In the genomic region with DNA sequence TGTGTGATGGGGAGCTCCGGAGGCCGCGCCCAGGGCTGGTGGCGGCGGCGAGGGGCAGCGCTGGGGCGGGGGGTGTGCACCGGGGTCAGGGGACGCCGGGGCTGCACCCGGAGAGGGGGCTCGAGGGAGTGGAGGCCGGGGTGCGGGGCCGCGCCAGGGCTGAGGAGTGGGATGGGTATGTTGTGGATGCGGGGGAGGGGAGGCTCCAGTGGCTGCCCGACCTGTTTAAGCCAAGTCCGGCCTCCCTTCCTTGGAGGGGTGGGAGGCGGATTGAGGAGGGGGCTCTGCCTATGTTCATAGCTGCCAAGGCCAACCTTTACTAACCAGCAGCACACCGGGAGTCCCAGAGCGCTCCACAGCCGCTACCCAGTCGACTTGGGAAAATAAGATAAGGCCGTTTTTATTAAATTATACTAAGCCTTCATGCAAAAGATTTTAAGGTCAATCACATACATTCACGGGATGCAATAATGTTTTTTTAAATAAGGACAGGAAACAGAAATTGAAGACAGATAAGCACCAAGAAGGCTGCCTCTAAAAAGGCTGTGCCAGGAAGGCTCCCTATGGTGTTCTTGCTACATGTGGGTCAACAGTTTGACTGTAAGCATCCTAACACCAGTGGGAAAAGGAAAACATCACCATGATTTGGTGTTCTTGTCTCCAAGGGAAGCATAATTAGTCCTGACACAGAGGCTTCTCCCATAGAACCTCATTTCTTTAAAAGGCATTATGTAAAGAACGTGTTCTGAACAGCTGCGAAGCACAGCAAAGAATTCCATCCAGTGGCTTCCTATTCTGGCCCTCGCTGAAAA, we compare ENCODE assay signal across 8 cellular contexts. TPM values are rescaled to one million over a fixed set of nuclear protein-coding genes. Genes with fewer than 3 reads are reported as not detected.
DNase-seq lines count a peak whose midpoint lies in the region; ATAC-seq, FAIRE-seq and TF ChIP-seq lines count a peak whose summit lies in the region.

No MANE protein-coding gene starts in this region.

- no peaks in the 10 kb centered on the region for H4K20me1 ChIP-seq in astrocyte (ENCODE audit: insufficient read depth, low read length)

- peak overlapping the region; percentile 87 for H3K4me2 ChIP-seq in astrocyte (ENCODE audit: low read length)

- H3K9me3 Mint-ChIP-seq in astrocyte (ENCODE audit: unreplicated experiment): no peaks in the 10 kb centered on the region

- no peak for TF ChIP-seq CTCF in astrocyte (IDR thresholded peaks at IDR 0.05; ENCODE audit: insufficient read depth, low read depth, low read length)
- TF ChIP-seq CTCF in thoracic aorta (IDR thresholded peaks at IDR 0.05): no peak

- no peaks in the 10 kb centered on the region for H3K27me3 Mint-ChIP-seq in astrocyte (ENCODE audit: low read depth, unreplicated experiment)

- H3K27ac Mint-ChIP-seq in astrocyte (ENCODE audit: unreplicated experiment): no peak overlapping the region

- no peaks in the 10 kb centered on the region for H3K9me3 ChIP-seq in KOPT-K1 (ENCODE audit: insufficient read depth, low read length, poor library complexity, severe bottlenecking)
- H3K9me3 ChIP-seq in astrocyte (ENCODE audit: insufficient read depth, low read depth, low read length): no peaks in the 10 kb centered on the region
- no peaks in the 10 kb centered on the region for H3K9me3 ChIP-seq in thoracic aorta

- no peak for FAIRE-seq in astrocyte (lab: Jason Lieb, UNC)
- no peak for FAIRE-seq in GM12892 (lab: Jason Lieb, UNC)

- peak overlapping the region; percentile 78 for H3K9ac ChIP-seq in astrocyte (ENCODE audit: low read length)

- peaks cover 1% of the 10 kb centered on the region for H3K36me3 Mint-ChIP-seq in astrocyte (ENCODE audit: low read depth, unreplicated experiment)

- H3K4me3 Mint-ChIP-seq in astrocyte (ENCODE audit: unreplicated experiment): peak overlapping the region; percentile 82

- H3K79me2 ChIP-seq in astrocyte (ENCODE audit: insufficient read depth, low read length): peaks cover 10% of the 10 kb centered on the region

- no peaks in the 10 kb centered on the region for H3K4me1 ChIP-seq in astrocyte (ENCODE audit: insufficient read depth, low read length)
- H3K4me1 ChIP-seq in thoracic aorta (ENCODE audit: control insufficient read depth in 1 of 2, low read depth in 2 of 2): peaks cover 5 to 17% of the 10 kb centered on the region in 2 donors

- H3K4me3 ChIP-seq in astrocyte (ENCODE audit: insufficient read depth, low read depth, low read length): peak overlapping the region; percentile 57
- peak overlapping the region; percentile 87 for H3K4me3 ChIP-seq in thoracic aorta

- H3K36me3 ChIP-seq in KOPT-K1 (ENCODE audit: insufficient read depth, low read length) (peaks cover 10% of the 10 kb centered on the region; the same call in 1 of the 2 replicates), astrocyte (ENCODE audit: insufficient read depth, low read length) (no peaks in the 10 kb centered on the region), thoracic aorta (no peaks in the 10 kb centered on the region)

- no peak for TF ChIP-seq POLR2A in GM12892 (IDR thresholded peaks at IDR 0.05; ENCODE audit: low read depth, low read length)

- peaks cover 6% of the 10 kb centered on the region for H3K4me1 Mint-ChIP-seq in astrocyte (ENCODE audit: low read depth, unreplicated experiment)

- H3K27me3 ChIP-seq in astrocyte (ENCODE audit: insufficient read depth, low read length) (no peaks in the 10 kb centered on the region), thoracic aorta (replicated peaks; ENCODE audit: insufficient read depth) (no peaks in the 10 kb centered on the region)

- H2AFZ ChIP-seq in astrocyte (ENCODE audit: low read depth, low read length): no peak overlapping the region

- H3K27ac ChIP-seq in KOPT-K1 (ENCODE audit: low read depth, low read length, poor library complexity, severe bottlenecking): peak overlapping the region; percentile 56
- H3K27ac ChIP-seq in astrocyte (ENCODE audit: low read depth, low read length): peak overlapping the region; percentile 52
- H3K27ac ChIP-seq in thoracic aorta: peak overlapping the region; percentile 65 to 79

- DNase-seq in CMK (ENCODE audit: low read depth) (peak; percentile 51), astrocyte (ENCODE audit: low read depth) (no peak), left kidney (ENCODE audit: low read depth, low spot score) (peak; percentile 82), thoracic aorta (ENCODE audit: low spot score) (no peak), GM12892 (ENCODE audit: insufficient read length) (no peak)
- DNase-seq in stimulated activated naive CD4-positive, alpha-beta T cell treated with Interleukin-2 at 50 U/mL for 16 hours (lab: John Stamatoyannopoulos, UW): no peak

- ATAC-seq in GM21423 (IDR thresholded peaks at IDR 0.05; ENCODE audit: unreplicated experiment) (peak; percentile 17), thoracic aorta (ENCODE audit: insufficient number of reproducible peaks, low FRiP score, low read depth) (peak; percentile 34)

RNA-seq across cellular contexts. Expression of a gene that starts 0.6 kb away (rescaled TPM):
- total RNA-seq in astrocyte (20.9 and 24.3 TPM in 2 replicates), thoracic aorta (10 to 100 TPM; 17.5 to 29.3 TPM)
- polyA plus RNA-seq in GM12892 (2012; ENCODE audit: missing spikeins): 7.0 TPM

RNA-seq across cellular contexts. Expression of a gene that starts 39.5 kb away (rescaled TPM):
- total RNA-seq in astrocyte (not detected in 2 replicates), thoracic aorta (not detected)
- not detected for polyA plus RNA-seq in GM12892 (2012; ENCODE audit: missing spikeins)

Comparison
In these comparisons a context has a peak if more than half of its experiments do, and no peak if none do; other contexts are left out.
1. DNase-seq: peak in CMK (single experiment) and left kidney (single experiment); none in astrocyte (single experiment), thoracic aorta (single experiment), stimulated activated naive CD4-positive, alpha-beta T cell treated with Interleukin-2 at 50 U/mL for 16 hours (single experiment) and GM12892 (single experiment).
2. Peak in every context shown above with its lines, with median percentiles within 50 percentile points of each other: H3K27ac ChIP-seq.